In genomic region chr19:6714749-6715555, GRCh38 we compare ENCODE assay signal across 16 cellular contexts. TPM values are rescaled to one million over a fixed set of nuclear protein-coding genes. Genes with fewer than 3 reads are reported as not detected.
DNase-seq lines count a peak whose midpoint lies in the region; ATAC-seq, FAIRE-seq and TF ChIP-seq lines count a peak whose summit lies in the region.
"Had no signal": no experiment of that assay in that cellular context is flagged by ENCODE, and none has a peak within 500 bp of the region (broad histone marks: within the 10 kb centered on the region; RNA-seq: fewer than 3 reads in every experiment).

No MANE protein-coding gene starts in this region.

- WGBS in GM12878 (ENCODE audit: insufficient coverage, insufficient replicate concordance, low lambda C conversion rate, missing lambda C conversion rate) = 63% methylated on average over 11 of the region's 11 CpGs
- WGBS in liver = 54% methylated on average over 11 of the region's 11 CpGs
- 91 to 94% (median 93%) methylated on average over 11 of the region's 11 CpGs for WGBS in small intestine, 3 donors

- CTCF ChIA-PET in GM12878 (lab: Yijun Ruan, JAX) = interaction anchor here (1.0 to 1.4 kb wide), 3 partner anchors 11 to 73 kb away, joined by 3 to 9 read pairs (median 4); no protein-coding TSS in a partner anchor

- SMC1A ChIA-PET in GM12878 (lab: Charles Lee; ENCODE audit: uncharacterized antibody, unreplicated experiment) = interaction anchor here (0.5 to 2.1 kb wide), 2 partner anchors 39 to 135 kb away, joined by 3 to 7 read pairs; no protein-coding TSS in a partner anchor

- H3K27ac ChIP-seq in GM12878 (ENCODE audit: control insufficient read depth, insufficient read depth) = no peak overlapping the region
- H3K27ac ChIP-seq in liver (ENCODE audit: low read depth in 1 of 2, low read length in 2 of 2) = peak overlapping the region in 1 of 2 donors; percentile 10
- H3K27ac ChIP-seq in small intestine (ENCODE audit: low read depth in 1 of 2, low read length in 1 of 2) = no peak overlapping the region

- TF ChIP-seq EP300 in GM12878 (IDR thresholded peaks at IDR 0.05; ENCODE audit: borderline replicate concordance in 1 of 2, control insufficient read depth in 1 of 2, low read depth in 2 of 2, low read length in 2 of 2) = no peak

- peaks cover 27 to 44% (median 32%) of the 10 kb centered on the region in 3 donors for H3K27me3 Mint-ChIP-seq in CD14-positive monocyte (ENCODE audit: low read depth in 3 of 3)

- H3K4me1 ChIP-seq in GM12878 (ENCODE audit: control insufficient read depth, insufficient read depth, low read length) (no peaks in the 10 kb centered on the region), liver (ENCODE audit: control insufficient read depth in 4 of 4, insufficient read depth in 4 of 4, low read length in 3 of 4) (peaks cover 0 to 47% (median 28%) of the 10 kb centered on the region in 4 donors), small intestine (ENCODE audit: control insufficient read depth in 2 of 2, insufficient read depth in 1 of 2, low read depth in 1 of 2, low read length in 1 of 2) (no peaks in the 10 kb centered on the region)
- H3K4me1 ChIP-seq: Caco-2 had no signal

- H3K4me1 Mint-ChIP-seq in CD14-positive monocyte = peaks cover 15% of the 10 kb centered on the region

- no peak overlapping the region for H3K27ac Mint-ChIP-seq in CD14-positive monocyte
- H3K27ac Mint-ChIP-seq: CD8-positive, alpha-beta memory T cell had no signal

- intact Hi-C loops in GM12878 (cut with micrococcal nuclease; ENCODE audit: unreplicated experiment) (no loop called here), CD14-positive monocyte (cut with micrococcal nuclease) (loop anchor here in 1 of 2 donors (5.0 kb wide), 1 partner anchor 83 kb away; no protein-coding TSS in a partner anchor)

- no peaks in the 10 kb centered on the region for H4K20me1 ChIP-seq in GM12878 (ENCODE audit: control insufficient read depth, insufficient read depth)

- no peaks in the 10 kb centered on the region for H3K36me3 Mint-ChIP-seq in CD14-positive monocyte
- H3K36me3 Mint-ChIP-seq: CD8-positive, alpha-beta memory T cell had no signal

- in situ Hi-C loops in GM12878 (cut with MboI) = no loop called here

- RAD21 ChIA-PET in GM12878 (lab: Charles Lee; ENCODE audit: unreplicated experiment) = interaction anchor here (1.6 kb wide), 1 partner anchor 82 kb away, joined by 5 read pairs; no protein-coding TSS in a partner anchor

- ATAC-seq in GM12878 = no peak
- no peak for ATAC-seq in HG03025 (IDR thresholded peaks at IDR 0.05; ENCODE audit: low FRiP score, unreplicated experiment)

- TF ChIP-seq RAD21 in GM12878 (IDR thresholded peaks at IDR 0.05; ENCODE audit: insufficient read depth, low read depth, low read length) (no peak), liver (IDR thresholded peaks at IDR 0.05) (no peak)

- H3K79me2 ChIP-seq in GM12878 (ENCODE audit: control insufficient read depth, insufficient read depth, low read length) = no peaks in the 10 kb centered on the region

- H3K9me3 ChIP-seq in GM12878 (replicated peaks; ENCODE audit: control insufficient read depth, insufficient read depth, low read length) = no peaks in the 10 kb centered on the region
- no peaks in the 10 kb centered on the region for H3K9me3 ChIP-seq in liver (ENCODE audit: control insufficient read depth in 4 of 4, low read length in 3 of 4)
- no peaks in the 10 kb centered on the region for H3K9me3 ChIP-seq in small intestine (ENCODE audit: control insufficient read depth, low read depth)
- H3K9me3 ChIP-seq: Caco-2 had no signal

- no TSS peak for BruUV-seq in GM12878 (replicated peaks; lab: Mats Ljungman, UMichigan)

- H3K36me3 ChIP-seq in GM12878 (ENCODE audit: control insufficient read depth in 2 of 2, insufficient read depth in 2 of 2, low read length in 1 of 2) (no peaks in the 10 kb centered on the region), liver (ENCODE audit: control insufficient read depth in 4 of 4, insufficient read depth in 3 of 4, low read depth in 1 of 4, low read length in 3 of 4) (peaks cover 21 to 59% (median 53%) of the 10 kb centered on the region in 4 donors), small intestine (ENCODE audit: control insufficient read depth in 2 of 2, insufficient read depth in 2 of 2, low read length in 2 of 2) (no peaks in the 10 kb centered on the region)

- TF ChIP-seq CTCF in GM12878 (IDR thresholded peaks at IDR 0.05 in 2 of 3, conservative IDR thresholded peaks at IDR 0.05 in 1 of 3; ENCODE audit: control insufficient read depth in 2 of 3, extremely low read depth in 1 of 3, insufficient read depth in 1 of 3, low read depth in 3 of 3, low read length in 3 of 3) = no peak
- no peak for TF ChIP-seq CTCF in liver (IDR thresholded peaks at IDR 0.05; ENCODE audit: low read depth, low read length, missing input control)
- TF ChIP-seq CTCF in CD14-positive monocyte (IDR thresholded peaks at IDR 0.05) = no peak

- H3K4me3 Mint-ChIP-seq in CD14-positive monocyte = no peak overlapping the region
- H3K4me3 Mint-ChIP-seq: CD8-positive, alpha-beta memory T cell had no signal

- DNase-seq in GM12891 (ENCODE audit: insufficient read length, low spot score) = no peak
- DNase-seq in GM12878 (ENCODE audit: low read depth, low spot score) = no peak
- DNase-seq in CD14-positive monocyte (ENCODE audit: low spot score) = no peak
- no peak for DNase-seq in small intestine
- DNase-seq: Caco-2, DND-41, GDM1, HCEC 1CT, IMR-90, KG1 had no signal

- no peak overlapping the region for H2AFZ ChIP-seq in GM12878 (ENCODE audit: control insufficient read depth, low read depth, low read length)

- no peak overlapping the region for H3K4me3 ChIP-seq in GM12878
- no peak overlapping the region for H3K4me3 ChIP-seq in liver (ENCODE audit: low read depth in 1 of 3, low read length in 3 of 3)
- H3K4me3 ChIP-seq in small intestine (ENCODE audit: low read depth in 1 of 2, low read length in 2 of 2) = no peak overlapping the region

- FAIRE-seq in GM12891 (lab: Jason Lieb, UNC) (peak; percentile 40), GM12878 (lab: Jason Lieb, UNC) (no peak), small intestine (lab: Jason Lieb, UNC) (no peak)

- POLR2A ChIA-PET in GM12878 (lab: Charles Lee) = interaction anchor here (0.6 kb wide), 1 partner anchor 36 kb away, joined by 3 read pairs; no protein-coding TSS in a partner anchor

- H3K4me2 ChIP-seq in GM12878 (ENCODE audit: control insufficient read depth, insufficient read depth) = no peak overlapping the region

- TF ChIP-seq POLR2A in GM12891 (IDR thresholded peaks at IDR 0.05; ENCODE audit: low read depth, low read length) (no peak), GM12878 (IDR thresholded peaks at IDR 0.05; ENCODE audit: low read depth, low read length) (no peak)

- peaks cover 0 to 15% (median 1%) of the 10 kb centered on the region in 7 donors for H3K9me3 Mint-ChIP-seq in CD14-positive monocyte
- H3K9me3 Mint-ChIP-seq: CD8-positive, alpha-beta memory T cell had no signal

- H3K9ac ChIP-seq in GM12878 (ENCODE audit: control insufficient read depth, insufficient read depth, low read length) = no peak overlapping the region
- no peak overlapping the region for H3K9ac ChIP-seq in liver (ENCODE audit: low read depth in 1 of 2, low read length in 2 of 2)

- H3K27me3 ChIP-seq in GM12878 (replicated peaks in 1 of 2; ENCODE audit: control insufficient read depth in 2 of 2, insufficient read depth in 2 of 2, low read length in 1 of 2) = no peaks in the 10 kb centered on the region; a peak in 2 of 4 replicates
- H3K27me3 ChIP-seq in liver (ENCODE audit: control insufficient read depth in 4 of 4, insufficient read depth in 4 of 4, low read length in 3 of 4) = no peaks in the 10 kb centered on the region
- H3K27me3 ChIP-seq in small intestine (ENCODE audit: control insufficient read depth in 2 of 2, insufficient read depth in 2 of 2, low read length in 2 of 2) = peaks cover 0 to 2% of the 10 kb centered on the region in 2 donors

RNA-seq across cellular contexts. Expression of gene C3, which starts 5.5 kb away (rescaled TPM):
- 0.62 TPM for polyA plus RNA-seq in GM12891 (2012; ENCODE audit: low read depth, missing spikeins)
- 3.1 and 4.3 TPM in 2 replicates for total RNA-seq in GM12878 (2013; cell fraction: nucleolus; rRNA removed)
- total RNA-seq in GM12878 (2014; rRNA removed) = 0.28 and 1.6 TPM in 2 replicates
- total RNA-seq in GM12878 (2014; rRNA removed; fragmentation: Illumina TruSeq; extraction: Trizol) = 0.54 and 1.1 TPM in 2 replicates
- total RNA-seq in GM12878 (2021) = 5.9 and 6.7 TPM in 2 replicates
- polyA plus RNA-seq in GM12878 (2011; ENCODE audit: low read depth) = not detected
- 1.1 and 1.9 TPM in 2 replicates for polyA plus RNA-seq in GM12878 (2011; rRNA removed)
- polyA plus RNA-seq in GM12878 (2011; cell fraction: cytosol; rRNA removed) = 1.5 and 1.9 TPM in 2 replicates
- polyA plus RNA-seq in GM12878 (2011; cell fraction: nucleus; rRNA removed) = 1.9 and 2.6 TPM in 2 replicates
- polyA plus RNA-seq in GM12878 (2012) = 0.30 and 0.48 TPM in 2 replicates
- 0.79 and 3.0 TPM in 2 replicates for polyA plus RNA-seq in GM12878 (2014; fragmentation: Illumina TruSeq; extraction: Trizol)
- 1 to 10 TPM in 1 of 2 experiments, under 1 TPM in 1; 0.64 to 2.7 TPM for polyA plus RNA-seq in GM12878 (2014; fragmentation: Nextera tagmentation; extraction: Ambion mirVana)
- polyA plus RNA-seq in GM12878 (2014; rRNA removed) = 0.95 and 2.2 TPM in 2 replicates
- under 1 TPM; 0.20 to 0.25 TPM for polyA plus RNA-seq in GM12878 (2016; fragmentation: Nextera tagmentation; extraction: Ambion mirVana)
- 2.0 and 2.3 TPM in 2 replicates for polyA minus RNA-seq in GM12878 (2011; rRNA and poly(A)+ RNA removed)
- 48.6 and 52.2 TPM in 2 replicates for polyA minus RNA-seq in GM12878 (2011; cell fraction: cytosol; rRNA and poly(A)+ RNA removed)
- 4.1 and 16.8 TPM in 2 replicates for polyA minus RNA-seq in GM12878 (2011; cell fraction: nucleus; rRNA and poly(A)+ RNA removed)
- total RNA-seq in liver = 1,000 to 10,000 TPM; 4,543 to 9,349 TPM
- 1,000 to 10,000 TPM; 7,734 to 8,295 TPM for polyA plus RNA-seq in liver
- polyA plus RNA-seq in CD14-positive monocyte = 1 to 10 TPM; 2.4 to 3.2 TPM
- 100 to 1,000 TPM in 1 of 3 donors, 10 to 100 TPM in 1, 1 to 10 TPM in 1; 9.5 to 552 (median 16.1) TPM for polyA plus RNA-seq in small intestine
- total RNA-seq: IMR-90 had no signal
- polyA plus RNA-seq: CD8-positive, alpha-beta memory T cell had no signal

RNA-seq across cellular contexts. Expression of gene GPR108, which starts 22.4 kb away (rescaled TPM):
- polyA plus RNA-seq in GM12891 (2012; ENCODE audit: low read depth, missing spikeins) = 44.9 TPM
- 37.2 and 42.9 TPM in 2 replicates for total RNA-seq in GM12878 (2013; cell fraction: nucleolus; rRNA removed)
- total RNA-seq in GM12878 (2014; rRNA removed) = 63.1 and 67.7 TPM in 2 replicates
- total RNA-seq in GM12878 (2014; rRNA removed; fragmentation: Illumina TruSeq; extraction: Trizol) = 42.7 and 43.8 TPM in 2 replicates
- total RNA-seq in GM12878 (2021) = 64.7 and 71.0 TPM in 2 replicates
- polyA plus RNA-seq in GM12878 (2011; ENCODE audit: low read depth) = 17.1 TPM
- polyA plus RNA-seq in GM12878 (2011; rRNA removed) = 33.6 and 56.2 TPM in 2 replicates
- polyA plus RNA-seq in GM12878 (2011; cell fraction: cytosol; rRNA removed) = 81.3 and 87.6 TPM in 2 replicates
- 178 and 218 TPM in 2 replicates for polyA plus RNA-seq in GM12878 (2011; cell fraction: nucleus; rRNA removed)
- polyA plus RNA-seq in GM12878 (2012) = 53.1 and 59.7 TPM in 2 replicates
- polyA plus RNA-seq in GM12878 (2014; fragmentation: Illumina TruSeq; extraction: Trizol) = 28.9 and 56.1 TPM in 2 replicates
- 10 to 100 TPM in 1 of 2 experiments, 1 to 10 TPM in 1; 4.4 to 17.6 TPM for polyA plus RNA-seq in GM12878 (2014; fragmentation: Nextera tagmentation; extraction: Ambion mirVana)
- polyA plus RNA-seq in GM12878 (2014; rRNA removed) = 81.1 and 87.2 TPM in 2 replicates
- polyA plus RNA-seq in GM12878 (2016; fragmentation: Nextera tagmentation; extraction: Ambion mirVana) = 10 to 100 TPM; 57.9 to 63.1 TPM
- polyA minus RNA-seq in GM12878 (2011; rRNA and poly(A)+ RNA removed) = 74.5 TPM in 2 replicates
- polyA minus RNA-seq in GM12878 (2011; cell fraction: cytosol; rRNA and poly(A)+ RNA removed) = 17.3 and 27.0 TPM in 2 replicates
- 32.6 and 40.9 TPM in 2 replicates for polyA minus RNA-seq in GM12878 (2011; cell fraction: nucleus; rRNA and poly(A)+ RNA removed)
- total RNA-seq in liver = 10 to 100 TPM; 17.2 to 28.9 TPM
- 10 to 100 TPM; 32.0 to 34.2 TPM for polyA plus RNA-seq in liver
- 100 to 1,000 TPM; 129 to 147 TPM for polyA plus RNA-seq in CD14-positive monocyte
- polyA plus RNA-seq in small intestine = 100 to 1,000 TPM in 2 of 3 donors, 10 to 100 TPM in 1; 75.4 to 128 (median 103) TPM

RNA-seq across cellular contexts. Expression of gene TRIP10, which starts 24.5 kb away (rescaled TPM):
- polyA plus RNA-seq in GM12891 (2012; ENCODE audit: low read depth, missing spikeins) = 44.5 TPM
- total RNA-seq in GM12878 (2013; cell fraction: nucleolus; rRNA removed) = 35.0 and 37.1 TPM in 2 replicates
- 34.6 and 39.5 TPM in 2 replicates for total RNA-seq in GM12878 (2014; rRNA removed)
- total RNA-seq in GM12878 (2014; rRNA removed; fragmentation: Illumina TruSeq; extraction: Trizol) = 28.1 and 28.5 TPM in 2 replicates
- 48.6 and 52.7 TPM in 2 replicates for total RNA-seq in GM12878 (2021)
- 18.9 TPM for polyA plus RNA-seq in GM12878 (2011; ENCODE audit: low read depth)
- 30.1 and 44.0 TPM in 2 replicates for polyA plus RNA-seq in GM12878 (2011; rRNA removed)
- 35.9 and 44.6 TPM in 2 replicates for polyA plus RNA-seq in GM12878 (2011; cell fraction: cytosol; rRNA removed)
- 86.8 and 103 TPM in 2 replicates for polyA plus RNA-seq in GM12878 (2011; cell fraction: nucleus; rRNA removed)
- 42.0 and 53.2 TPM in 2 replicates for polyA plus RNA-seq in GM12878 (2012)
- 34.7 and 38.5 TPM in 2 replicates for polyA plus RNA-seq in GM12878 (2014; fragmentation: Illumina TruSeq; extraction: Trizol)
- 1 to 10 TPM in 1 of 2 experiments, under 1 TPM in 1; 0.79 to 2.2 TPM for polyA plus RNA-seq in GM12878 (2014; fragmentation: Nextera tagmentation; extraction: Ambion mirVana)
- polyA plus RNA-seq in GM12878 (2014; rRNA removed) = 54.5 and 56.3 TPM in 2 replicates
- polyA plus RNA-seq in GM12878 (2016; fragmentation: Nextera tagmentation; extraction: Ambion mirVana) = 10 to 100 TPM; 26.6 to 30.4 TPM
- 18.0 and 29.1 TPM in 2 replicates for polyA minus RNA-seq in GM12878 (2011; rRNA and poly(A)+ RNA removed)
- polyA minus RNA-seq in GM12878 (2011; cell fraction: cytosol; rRNA and poly(A)+ RNA removed) = 17.6 and 19.0 TPM in 2 replicates
- polyA minus RNA-seq in GM12878 (2011; cell fraction: nucleus; rRNA and poly(A)+ RNA removed) = 16.3 and 21.9 TPM in 2 replicates
- total RNA-seq in liver = 1 to 10 TPM; 6.1 to 9.9 TPM
- polyA plus RNA-seq in liver = 1 to 10 TPM; 3.4 to 8.7 TPM
- 1 to 10 TPM; 1.5 to 1.9 TPM for polyA plus RNA-seq in CD14-positive monocyte
- polyA plus RNA-seq in small intestine = 100 to 1,000 TPM in 1 of 3 donors, 10 to 100 TPM in 2; 42.1 to 141 (median 68.6) TPM

RNA-seq across cellular contexts. Expression of gene TNFSF14, which starts 45.0 kb away (rescaled TPM):
- polyA plus RNA-seq in GM12891 (2012; ENCODE audit: low read depth, missing spikeins) = 6.6 TPM
- total RNA-seq in GM12878 (2013; cell fraction: nucleolus; rRNA removed) = 24.4 and 26.2 TPM in 2 replicates
- total RNA-seq in GM12878 (2014; rRNA removed) (37.2 and 38.9 TPM in 2 replicates), GM12878 (2014; rRNA removed; fragmentation: Illumina TruSeq; extraction: Trizol) (30.6 and 31.4 TPM in 2 replicates), GM12878 (2021) (36.7 and 40.5 TPM in 2 replicates), liver (10 to 100 TPM; 10.1 to 75.6 TPM)
- 3.6 TPM for polyA plus RNA-seq in GM12878 (2011; ENCODE audit: low read depth)
- polyA plus RNA-seq in GM12878 (2011; rRNA removed) (17.3 and 21.7 TPM in 2 replicates), GM12878 (2014; fragmentation: Illumina TruSeq; extraction: Trizol) (34.2 and 34.7 TPM in 2 replicates), GM12878 (2014; fragmentation: Nextera tagmentation; extraction: Ambion mirVana) (1 to 10 TPM; 4.3 to 5.7 TPM), GM12878 (2014; rRNA removed) (26.6 and 29.4 TPM in 2 replicates), GM12878 (2016; fragmentation: Nextera tagmentation; extraction: Ambion mirVana) (10 to 100 TPM; 30.0 to 31.2 TPM), liver (10 to 100 TPM in 1 of 2 donors, 1 to 10 TPM in 1; 6.5 to 14.7 TPM), CD14-positive monocyte (1 to 10 TPM in 1 of 2 donors, under 1 TPM in 1; 0.81 to 4.5 TPM), small intestine (1 to 10 TPM in 1 of 3 donors, under 1 TPM in 2; 0.22 to 2.2 (median 0.73) TPM)
- 28.3 and 34.0 TPM in 2 replicates for polyA plus RNA-seq in GM12878 (2011; cell fraction: cytosol; rRNA removed)
- polyA plus RNA-seq in GM12878 (2011; cell fraction: nucleus; rRNA removed) = 6.8 and 11.0 TPM in 2 replicates
- polyA plus RNA-seq in GM12878 (2012) = 5.7 and 13.2 TPM in 2 replicates
- polyA minus RNA-seq in GM12878 (2011; rRNA and poly(A)+ RNA removed) = 32.6 and 34.0 TPM in 2 replicates
- polyA minus RNA-seq in GM12878 (2011; cell fraction: cytosol; rRNA and poly(A)+ RNA removed) = 9.5 and 9.9 TPM in 2 replicates
- 13.3 and 17.5 TPM in 2 replicates for polyA minus RNA-seq in GM12878 (2011; cell fraction: nucleus; rRNA and poly(A)+ RNA removed)
- total RNA-seq: A673, Caco-2, IMR-90 had no signal
- polyA plus RNA-seq: BJ, IMR-90 had no signal

RNA-seq across cellular contexts. Expression of gene SH2D3A, which starts 52.3 kb away (rescaled TPM):
- 6.5 TPM for polyA plus RNA-seq in GM12891 (2012; ENCODE audit: low read depth, missing spikeins)
- total RNA-seq in GM12878 (2013; cell fraction: nucleolus; rRNA removed) = 22.3 and 28.0 TPM in 2 replicates
- total RNA-seq in GM12878 (2014; rRNA removed) (16.8 and 20.6 TPM in 2 replicates), GM12878 (2014; rRNA removed; fragmentation: Illumina TruSeq; extraction: Trizol) (6.0 and 8.7 TPM in 2 replicates), GM12878 (2021) (18.8 and 20.6 TPM in 2 replicates), liver (1 to 10 TPM in 1 of 2 donors, under 1 TPM in 1; 0.23 to 1.0 TPM)
- 3.4 TPM for polyA plus RNA-seq in GM12878 (2011; ENCODE audit: low read depth)
- polyA plus RNA-seq in GM12878 (2011; rRNA removed) (4.9 and 6.6 TPM in 2 replicates), GM12878 (2014; fragmentation: Illumina TruSeq; extraction: Trizol) (3.4 and 7.7 TPM in 2 replicates), GM12878 (2014; fragmentation: Nextera tagmentation; extraction: Ambion mirVana) (1 to 10 TPM in 1 of 2 experiments, under 1 TPM in 1; 0.77 to 1.4 TPM), GM12878 (2014; rRNA removed) (24.4 and 24.7 TPM in 2 replicates), GM12878 (2016; fragmentation: Nextera tagmentation; extraction: Ambion mirVana) (10 to 100 TPM; 10.3 to 12.9 TPM), liver (1 to 10 TPM in 1 of 2 donors, under 1 TPM in 1; 0.54 to 1.0 TPM), CD14-positive monocyte (not detected), small intestine (10 to 100 TPM; 23.9 to 71.6 (median 55.0) TPM)
- polyA plus RNA-seq in GM12878 (2011; cell fraction: cytosol; rRNA removed) = 9.7 and 13.5 TPM in 2 replicates
- polyA plus RNA-seq in GM12878 (2011; cell fraction: nucleus; rRNA removed) = 23.6 and 26.4 TPM in 2 replicates
- polyA plus RNA-seq in GM12878 (2012) = 9.2 and 9.4 TPM in 2 replicates
- polyA minus RNA-seq in GM12878 (2011; rRNA and poly(A)+ RNA removed) = 5.2 and 14.0 TPM in 2 replicates
- 2.8 and 4.4 TPM in 2 replicates for polyA minus RNA-seq in GM12878 (2011; cell fraction: cytosol; rRNA and poly(A)+ RNA removed)
- 12.5 and 12.8 TPM in 2 replicates for polyA minus RNA-seq in GM12878 (2011; cell fraction: nucleus; rRNA and poly(A)+ RNA removed)
- total RNA-seq: H4 had no signal

Comparison
In these comparisons a context has a peak if more than half of its experiments do, and no peak if none do; other contexts are left out.
1. RNA of gene C3, which starts 5.5 kb away (polyA plus RNA-seq): 7,734 to 8,295 TPM in liver; 9.5 to 552 TPM in small intestine, 2.4 to 3.2 TPM in CD14-positive monocyte and 0.20 to 3.0 TPM in GM12878; every median in the first group is over 10 times any median in the second.